1 cellular context compared by ENCODE assay signal in the genomic region with DNA sequence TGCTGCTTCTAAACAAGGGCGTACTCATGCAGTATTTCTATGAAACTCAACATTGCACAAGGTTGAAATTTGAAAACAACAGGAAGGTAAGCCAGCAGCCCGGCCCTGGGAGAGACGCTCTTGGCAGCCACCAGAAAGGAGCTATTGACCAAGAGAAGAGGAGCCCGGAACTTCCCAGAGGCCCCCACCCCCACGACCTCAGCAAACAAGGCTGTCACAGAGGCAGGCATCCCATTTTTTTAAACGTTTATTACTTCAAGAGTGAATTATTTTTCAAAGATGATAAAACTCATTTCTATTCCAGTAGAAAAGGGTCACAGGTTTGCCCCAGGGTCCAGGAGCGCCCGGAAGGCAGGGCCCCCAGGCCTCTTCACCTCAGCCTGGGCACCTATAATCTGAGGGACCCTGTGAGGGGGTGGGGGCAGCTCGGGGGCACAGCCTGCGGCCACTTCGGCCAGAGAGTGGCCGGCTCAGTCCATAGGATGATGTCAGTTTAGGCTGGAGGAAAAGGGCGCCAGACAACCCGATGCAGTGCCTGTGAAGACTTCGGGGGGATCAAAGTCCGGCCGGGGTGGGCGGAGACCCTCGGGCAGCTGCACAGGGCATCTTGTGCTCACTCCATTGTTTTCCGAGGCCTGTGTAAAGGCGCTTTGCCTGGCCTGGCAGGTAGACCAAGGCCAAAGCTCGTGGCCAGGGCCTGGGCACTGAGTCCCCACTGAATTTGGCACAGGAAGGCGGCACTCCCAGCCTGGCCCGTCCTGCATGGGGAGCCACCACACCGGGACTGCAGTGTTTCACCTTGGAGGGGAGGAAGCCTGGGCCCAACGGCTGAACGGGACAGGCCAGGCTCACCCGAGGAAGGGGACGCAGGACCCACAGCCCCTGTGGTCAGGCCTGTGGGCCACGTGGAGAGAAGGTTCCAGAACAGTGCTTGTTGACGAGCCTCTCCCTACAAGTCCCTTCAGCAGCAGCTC.
TF ChIP-seq lines count a peak whose summit lies in the region.

No MANE protein-coding gene starts in this region.

TF ChIP-seq in HepG2, 621 proteins besides CTCF, POLR2A, EP300 and RAD21 (continued from another document and continues in another):
- TF ChIP-seq, protein P1, sequence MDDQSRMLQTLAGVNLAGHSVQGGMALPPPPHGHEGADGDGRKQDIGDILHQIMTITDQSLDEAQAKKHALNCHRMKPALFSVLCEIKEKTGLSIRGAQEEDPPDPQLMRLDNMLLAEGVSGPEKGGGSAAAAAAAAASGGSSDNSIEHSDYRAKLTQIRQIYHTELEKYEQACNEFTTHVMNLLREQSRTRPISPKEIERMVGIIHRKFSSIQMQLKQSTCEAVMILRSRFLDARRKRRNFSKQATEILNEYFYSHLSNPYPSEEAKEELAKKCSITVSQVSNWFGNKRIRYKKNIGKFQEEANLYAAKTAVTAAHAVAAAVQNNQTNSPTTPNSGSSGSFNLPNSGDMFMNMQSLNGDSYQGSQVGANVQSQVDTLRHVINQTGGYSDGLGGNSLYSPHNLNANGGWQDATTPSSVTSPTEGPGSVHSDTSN (CRISPR knock-in tag; IDR thresholded peaks at IDR 0.05; ENCODE audit: borderline replicate concordance) = no peak
- no peak for TF ChIP-seq CREB1 (IDR thresholded peaks at IDR 0.05)
- TF ChIP-seq CREB1 (CRISPR knock-in tag; IDR thresholded peaks at IDR 0.05) = no peak
- TF ChIP-seq, protein P2, sequence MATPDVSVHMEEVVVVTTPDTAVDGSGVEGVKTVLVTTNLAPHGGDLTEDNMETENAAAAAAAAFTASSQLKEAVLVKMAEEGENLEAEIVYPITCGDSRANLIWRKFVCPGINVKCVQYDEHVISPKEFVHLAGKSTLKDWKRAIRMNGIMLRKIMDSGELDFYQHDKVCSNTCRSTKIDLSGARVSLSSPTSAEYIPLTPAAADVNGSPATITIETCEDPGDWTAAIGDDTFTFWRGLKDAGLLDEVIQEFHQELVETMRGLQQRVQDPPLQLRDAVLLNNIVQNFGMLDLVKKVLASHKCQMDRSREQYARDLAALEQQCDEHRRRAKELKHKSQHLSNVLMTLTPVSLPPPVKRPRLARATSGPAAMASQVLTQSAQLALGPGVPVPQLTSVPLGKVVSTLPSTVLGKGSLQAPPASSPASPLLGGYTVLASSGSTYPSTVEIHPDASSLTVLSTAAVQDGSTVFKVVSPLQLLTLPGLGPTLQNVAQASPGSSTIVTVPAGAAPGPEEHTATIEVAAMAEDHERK (CRISPR knock-in tag; IDR thresholded peaks at IDR 0.05; ENCODE audit: low read depth) = no peak
- TF ChIP-seq BRD4 (CRISPR knock-in tag; IDR thresholded peaks at IDR 0.05) = no peak
- no peak for TF ChIP-seq NFRKB (IDR thresholded peaks at IDR 0.05)
- TF ChIP-seq HNRNPH1 (optimal IDR thresholded peaks at IDR 0.05; ENCODE audit: low read depth, low read length) = no peak
- TF ChIP-seq ZNF777 (CRISPR knock-in tag; IDR thresholded peaks at IDR 0.05) = no peak
- TF ChIP-seq KDM3A (CRISPR knock-in tag; IDR thresholded peaks at IDR 0.05; ENCODE audit: low read depth) = no peak
- peak; percentile 78 for TF ChIP-seq HDAC2 (CRISPR knock-in tag; IDR thresholded peaks at IDR 0.05)
- TF ChIP-seq, protein P3, sequence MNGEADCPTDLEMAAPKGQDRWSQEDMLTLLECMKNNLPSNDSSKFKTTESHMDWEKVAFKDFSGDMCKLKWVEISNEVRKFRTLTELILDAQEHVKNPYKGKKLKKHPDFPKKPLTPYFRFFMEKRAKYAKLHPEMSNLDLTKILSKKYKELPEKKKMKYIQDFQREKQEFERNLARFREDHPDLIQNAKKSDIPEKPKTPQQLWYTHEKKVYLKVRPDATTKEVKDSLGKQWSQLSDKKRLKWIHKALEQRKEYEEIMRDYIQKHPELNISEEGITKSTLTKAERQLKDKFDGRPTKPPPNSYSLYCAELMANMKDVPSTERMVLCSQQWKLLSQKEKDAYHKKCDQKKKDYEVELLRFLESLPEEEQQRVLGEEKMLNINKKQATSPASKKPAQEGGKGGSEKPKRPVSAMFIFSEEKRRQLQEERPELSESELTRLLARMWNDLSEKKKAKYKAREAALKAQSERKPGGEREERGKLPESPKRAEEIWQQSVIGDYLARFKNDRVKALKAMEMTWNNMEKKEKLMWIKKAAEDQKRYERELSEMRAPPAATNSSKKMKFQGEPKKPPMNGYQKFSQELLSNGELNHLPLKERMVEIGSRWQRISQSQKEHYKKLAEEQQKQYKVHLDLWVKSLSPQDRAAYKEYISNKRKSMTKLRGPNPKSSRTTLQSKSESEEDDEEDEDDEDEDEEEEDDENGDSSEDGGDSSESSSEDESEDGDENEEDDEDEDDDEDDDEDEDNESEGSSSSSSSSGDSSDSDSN (CRISPR knock-in tag; IDR thresholded peaks at IDR 0.05) = peak; percentile 79
- TF ChIP-seq ZNF563 (CRISPR knock-in tag; IDR thresholded peaks at IDR 0.05) = no peak
- 0 out of 2 replicates have a peak, but pooled peaks have one; percentile 50 for TF ChIP-seq ZNF510 (CRISPR knock-in tag; IDR thresholded peaks at IDR 0.05; ENCODE audit: low read depth)
- no peak for TF ChIP-seq FOXK2 (IDR thresholded peaks at IDR 0.05)
- TF ChIP-seq, protein P4, sequence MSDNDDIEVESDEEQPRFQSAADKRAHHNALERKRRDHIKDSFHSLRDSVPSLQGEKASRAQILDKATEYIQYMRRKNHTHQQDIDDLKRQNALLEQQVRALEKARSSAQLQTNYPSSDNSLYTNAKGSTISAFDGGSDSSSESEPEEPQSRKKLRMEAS (IDR thresholded peaks at IDR 0.05) = peak; percentile 81
- TF ChIP-seq, protein P5, sequence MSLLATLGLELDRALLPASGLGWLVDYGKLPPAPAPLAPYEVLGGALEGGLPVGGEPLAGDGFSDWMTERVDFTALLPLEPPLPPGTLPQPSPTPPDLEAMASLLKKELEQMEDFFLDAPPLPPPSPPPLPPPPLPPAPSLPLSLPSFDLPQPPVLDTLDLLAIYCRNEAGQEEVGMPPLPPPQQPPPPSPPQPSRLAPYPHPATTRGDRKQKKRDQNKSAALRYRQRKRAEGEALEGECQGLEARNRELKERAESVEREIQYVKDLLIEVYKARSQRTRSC (CRISPR knock-in tag; IDR thresholded peaks at IDR 0.05; ENCODE audit: low read depth) = no peak
- TF ChIP-seq, protein P6, sequence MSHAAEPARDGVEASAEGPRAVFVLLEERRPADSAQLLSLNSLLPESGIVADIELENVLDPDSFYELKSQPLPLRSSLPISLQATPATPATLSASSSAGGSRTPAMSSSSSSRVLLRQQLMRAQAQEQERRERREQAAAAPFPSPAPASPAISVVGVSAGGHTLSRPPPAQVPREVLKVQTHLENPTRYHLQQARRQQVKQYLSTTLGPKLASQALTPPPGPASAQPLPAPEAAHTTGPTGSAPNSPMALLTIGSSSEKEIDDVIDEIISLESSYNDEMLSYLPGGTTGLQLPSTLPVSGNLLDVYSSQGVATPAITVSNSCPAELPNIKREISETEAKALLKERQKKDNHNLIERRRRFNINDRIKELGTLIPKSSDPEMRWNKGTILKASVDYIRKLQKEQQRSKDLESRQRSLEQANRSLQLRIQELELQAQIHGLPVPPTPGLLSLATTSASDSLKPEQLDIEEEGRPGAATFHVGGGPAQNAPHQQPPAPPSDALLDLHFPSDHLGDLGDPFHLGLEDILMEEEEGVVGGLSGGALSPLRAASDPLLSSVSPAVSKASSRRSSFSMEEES (CRISPR knock-in tag; IDR thresholded peaks at IDR 0.05) = 0 out of 2 replicates have a peak, but pooled peaks have one; percentile 33
- TF ChIP-seq FOXA3 (CRISPR knock-in tag; IDR thresholded peaks at IDR 0.05) = peak; percentile 48; the same call in 1 of the 2 replicates
- TF ChIP-seq CENPT (CRISPR knock-in tag; IDR thresholded peaks at IDR 0.05; ENCODE audit: low read depth) = 0 out of 2 replicates have a peak, but pooled peaks have one; percentile 76
- TF ChIP-seq ZBTB7B (CRISPR knock-in tag; IDR thresholded peaks at IDR 0.05) = peak; percentile 96
- TF ChIP-seq, protein P7, sequence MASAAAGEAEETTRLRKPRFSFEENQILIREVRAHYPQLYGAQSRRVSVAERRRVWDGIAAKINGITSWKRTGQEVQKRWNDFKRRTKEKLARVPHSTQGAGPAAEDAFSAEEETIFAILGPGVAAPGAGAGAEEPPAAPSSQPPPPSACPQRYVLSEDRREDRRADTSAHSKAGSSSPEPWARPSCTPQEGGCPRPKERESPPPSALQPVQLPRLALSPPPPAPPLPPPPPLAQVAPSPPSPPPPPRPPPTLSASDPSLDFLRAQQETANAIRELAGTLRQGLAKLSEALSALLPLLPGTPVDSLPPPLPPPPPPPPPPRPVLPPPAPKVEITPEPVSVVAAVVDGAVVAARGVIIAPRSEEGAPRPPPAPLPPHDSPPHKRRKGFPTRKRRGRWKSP (CRISPR knock-in tag; IDR thresholded peaks at IDR 0.05) = no peak; the same call in 1 of the 2 replicates
- TF ChIP-seq ZNF543 (CRISPR knock-in tag; IDR thresholded peaks at IDR 0.05) = no peak
- no peak for TF ChIP-seq SKI (IDR thresholded peaks at IDR 0.05; ENCODE audit: partially characterized antibody)
- TF ChIP-seq XBP1 (CRISPR knock-in tag; IDR thresholded peaks at IDR 0.05) = no peak
- peak; percentile 46 for TF ChIP-seq MED8 (CRISPR knock-in tag; IDR thresholded peaks at IDR 0.05; ENCODE audit: insufficient replicate concordance)
- no peak for TF ChIP-seq RELA (CRISPR knock-in tag; IDR thresholded peaks at IDR 0.05)
- no peak for TF ChIP-seq GTF3A (CRISPR knock-in tag; conservative IDR thresholded peaks at IDR 0.05)
- TF ChIP-seq, protein P8, sequence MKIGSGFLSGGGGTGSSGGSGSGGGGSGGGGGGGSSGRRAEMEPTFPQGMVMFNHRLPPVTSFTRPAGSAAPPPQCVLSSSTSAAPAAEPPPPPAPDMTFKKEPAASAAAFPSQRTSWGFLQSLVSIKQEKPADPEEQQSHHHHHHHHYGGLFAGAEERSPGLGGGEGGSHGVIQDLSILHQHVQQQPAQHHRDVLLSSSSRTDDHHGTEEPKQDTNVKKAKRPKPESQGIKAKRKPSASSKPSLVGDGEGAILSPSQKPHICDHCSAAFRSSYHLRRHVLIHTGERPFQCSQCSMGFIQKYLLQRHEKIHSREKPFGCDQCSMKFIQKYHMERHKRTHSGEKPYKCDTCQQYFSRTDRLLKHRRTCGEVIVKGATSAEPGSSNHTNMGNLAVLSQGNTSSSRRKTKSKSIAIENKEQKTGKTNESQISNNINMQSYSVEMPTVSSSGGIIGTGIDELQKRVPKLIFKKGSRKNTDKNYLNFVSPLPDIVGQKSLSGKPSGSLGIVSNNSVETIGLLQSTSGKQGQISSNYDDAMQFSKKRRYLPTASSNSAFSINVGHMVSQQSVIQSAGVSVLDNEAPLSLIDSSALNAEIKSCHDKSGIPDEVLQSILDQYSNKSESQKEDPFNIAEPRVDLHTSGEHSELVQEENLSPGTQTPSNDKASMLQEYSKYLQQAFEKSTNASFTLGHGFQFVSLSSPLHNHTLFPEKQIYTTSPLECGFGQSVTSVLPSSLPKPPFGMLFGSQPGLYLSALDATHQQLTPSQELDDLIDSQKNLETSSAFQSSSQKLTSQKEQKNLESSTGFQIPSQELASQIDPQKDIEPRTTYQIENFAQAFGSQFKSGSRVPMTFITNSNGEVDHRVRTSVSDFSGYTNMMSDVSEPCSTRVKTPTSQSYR (CRISPR knock-in tag; IDR thresholded peaks at IDR 0.05; ENCODE audit: borderline replicate concordance) = 0 out of 2 replicates have a peak, but pooled peaks have one; percentile 38
- TF ChIP-seq ZFP1 (CRISPR knock-in tag; IDR thresholded peaks at IDR 0.05) = no peak
- TF ChIP-seq, protein P9, sequence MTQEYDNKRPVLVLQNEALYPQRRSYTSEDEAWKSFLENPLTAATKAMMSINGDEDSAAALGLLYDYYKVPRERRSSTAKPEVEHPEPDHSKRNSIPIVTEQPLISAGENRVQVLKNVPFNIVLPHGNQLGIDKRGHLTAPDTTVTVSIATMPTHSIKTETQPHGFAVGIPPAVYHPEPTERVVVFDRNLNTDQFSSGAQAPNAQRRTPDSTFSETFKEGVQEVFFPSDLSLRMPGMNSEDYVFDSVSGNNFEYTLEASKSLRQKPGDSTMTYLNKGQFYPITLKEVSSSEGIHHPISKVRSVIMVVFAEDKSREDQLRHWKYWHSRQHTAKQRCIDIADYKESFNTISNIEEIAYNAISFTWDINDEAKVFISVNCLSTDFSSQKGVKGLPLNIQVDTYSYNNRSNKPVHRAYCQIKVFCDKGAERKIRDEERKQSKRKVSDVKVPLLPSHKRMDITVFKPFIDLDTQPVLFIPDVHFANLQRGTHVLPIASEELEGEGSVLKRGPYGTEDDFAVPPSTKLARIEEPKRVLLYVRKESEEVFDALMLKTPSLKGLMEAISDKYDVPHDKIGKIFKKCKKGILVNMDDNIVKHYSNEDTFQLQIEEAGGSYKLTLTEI (CRISPR knock-in tag; conservative IDR thresholded peaks at IDR 0.05) = no peak
- no peak for TF ChIP-seq U2AF2 (IDR thresholded peaks at IDR 0.05; ENCODE audit: low read depth, low read length)
- peak; percentile 66 for TF ChIP-seq MYC (CRISPR knock-in tag; IDR thresholded peaks at IDR 0.05; ENCODE audit: borderline replicate concordance)
- TF ChIP-seq ZNF180 (CRISPR knock-in tag; IDR thresholded peaks at IDR 0.05; ENCODE audit: borderline replicate concordance, low read depth) = no peak
- TF ChIP-seq ELF3 (CRISPR knock-in tag; IDR thresholded peaks at IDR 0.05) = no peak; the same call in 1 of the 2 replicates
- no peak for TF ChIP-seq ZNF354B (CRISPR knock-in tag; IDR thresholded peaks at IDR 0.05)
- TF ChIP-seq ZNF205 (CRISPR knock-in tag; IDR thresholded peaks at IDR 0.05) = peak; percentile 88
- TF ChIP-seq ZNF615 (CRISPR knock-in tag; IDR thresholded peaks at IDR 0.05; ENCODE audit: borderline replicate concordance) = no peak
- 0 out of 2 replicates have a peak, but pooled peaks have one; percentile 32 for TF ChIP-seq ZNF773 (CRISPR knock-in tag; IDR thresholded peaks at IDR 0.05; ENCODE audit: borderline replicate concordance)
- TF ChIP-seq RXRA (CRISPR knock-in tag; IDR thresholded peaks at IDR 0.05) = no peak
- TF ChIP-seq, protein P10, sequence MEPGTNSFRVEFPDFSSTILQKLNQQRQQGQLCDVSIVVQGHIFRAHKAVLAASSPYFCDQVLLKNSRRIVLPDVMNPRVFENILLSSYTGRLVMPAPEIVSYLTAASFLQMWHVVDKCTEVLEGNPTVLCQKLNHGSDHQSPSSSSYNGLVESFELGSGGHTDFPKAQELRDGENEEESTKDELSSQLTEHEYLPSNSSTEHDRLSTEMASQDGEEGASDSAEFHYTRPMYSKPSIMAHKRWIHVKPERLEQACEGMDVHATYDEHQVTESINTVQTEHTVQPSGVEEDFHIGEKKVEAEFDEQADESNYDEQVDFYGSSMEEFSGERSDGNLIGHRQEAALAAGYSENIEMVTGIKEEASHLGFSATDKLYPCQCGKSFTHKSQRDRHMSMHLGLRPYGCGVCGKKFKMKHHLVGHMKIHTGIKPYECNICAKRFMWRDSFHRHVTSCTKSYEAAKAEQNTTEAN (CRISPR knock-in tag; conservative IDR thresholded peaks at IDR 0.05) = 0 out of 2 replicates have a peak, but pooled peaks have one; percentile 40
- TF ChIP-seq IKZF4 (CRISPR knock-in tag; IDR thresholded peaks at IDR 0.05; ENCODE audit: borderline replicate concordance, low read depth, not compliant biosample characterization) = no peak
- TF ChIP-seq ZBTB38 (CRISPR knock-in tag; IDR thresholded peaks at IDR 0.05) = peak; percentile 78; the same call in 1 of the 2 replicates
